In the genomic region with DNA sequence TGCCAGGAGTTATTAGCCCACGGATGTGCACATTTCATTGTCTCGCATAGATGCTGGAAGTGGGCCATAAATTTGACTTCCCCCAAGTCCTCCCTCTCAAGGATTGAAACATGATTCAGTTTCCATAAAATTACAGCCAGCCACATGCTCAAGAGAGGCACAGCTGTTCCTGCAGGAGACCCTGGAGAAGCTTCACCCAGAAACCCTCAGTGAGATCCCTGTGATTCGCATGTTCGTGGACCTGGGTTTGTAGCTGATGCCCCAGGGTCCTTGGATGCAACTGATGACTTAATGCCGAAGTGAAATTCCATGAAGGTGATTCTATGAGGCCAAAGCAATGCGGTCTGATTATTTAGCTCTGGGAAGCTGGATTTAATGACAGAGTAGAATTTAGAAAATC, we compare ENCODE assay signal across 23 cellular contexts. TPM values are rescaled to one million over a fixed set of nuclear protein-coding genes. Genes with fewer than 3 reads are reported as not detected.
A peak's percentile ranks its signal among the peaks of the same experiment; 100 is the strongest.
DNase-seq lines count a peak whose midpoint lies in the region; ATAC-seq and TF ChIP-seq lines count a peak whose summit lies in the region.
"Had no signal": no experiment of that assay in that cellular context is flagged by ENCODE, and none has a peak within 500 bp of the region (broad histone marks: within the 10 kb centered on the region; RNA-seq: fewer than 3 reads in every experiment).

No MANE protein-coding gene starts in this region.

- no peak overlapping the region for H3K4me3 ChIP-seq in AG10803 (ENCODE audit: low read length)
- H3K4me3 ChIP-seq: GM12878 had no signal

- no peak for ATAC-seq in GM19328 (IDR thresholded peaks at IDR 0.05; ENCODE audit: unreplicated experiment)
- ATAC-seq: activated CD4-positive, alpha-beta T cell treated with anti-CD3 and anti-CD28 coated beads for 36 hours; activated T-helper 17 cell treated with anti-CD3 and anti-CD28 coated beads, Interleukin-2, amount 50 U/mL, for 72 hours; GM12878; left colon; Right ventricle myocardium inferior had no signal

- DNase-seq in AG10803 (ENCODE audit: low read depth) (peak; percentile 60), H4 (ENCODE audit: low spot score) (peak; percentile 56), T1000 (lab: John Stamatoyannopoulos, UW) (peak; percentile 23), left kidney (ENCODE audit: low read depth, low spot score) (peak; percentile 72), 8988T (no peak), dedifferentiated amniotic fluid mesenchymal stem cell (ENCODE audit: extremely low spot score) (no peak)
- no peak for DNase-seq in activated CD8-positive, alpha-beta memory T cell treated with anti-CD3 and anti-CD28 coated beads for 24 hours
- DNase-seq: activated CD4-positive, alpha-beta T cell treated with anti-CD3 and anti-CD28 coated beads for 36 hours; COR-L47; dermis blood vessel endothelial cell; GDM1; HCEC 1CT; left colon; midbrain; NCI-H1930; NCI-H526; stimulated activated CD8-positive, alpha-beta memory T cell treated with anti-CD3 and anti-CD28 coated beads, Interleukin-4, amount 100 ng/mL, for 48 hours; substantia nigra had no signal

- TF ChIP-seq CTCF in AG10803 (conservative IDR thresholded peaks at IDR 0.05; ENCODE audit: low read length) = no peak

RNA-seq across cellular contexts. Expression of gene AQP8, which starts 24.7 kb away (rescaled TPM):
- 0.08 and 0.19 TPM in 2 replicates for total RNA-seq in H4 (2014; rRNA removed; shearing (Covaris generic))
- total RNA-seq: activated CD4-positive, alpha-beta T cell treated with anti-CD3 and anti-CD28 coated beads for 36 hours; activated T-helper 17 cell treated with anti-CD3 and anti-CD28 coated beads, Interleukin-2, amount 50 U/mL, for 72 hours; bronchial epithelial cell; dermis blood vessel endothelial cell; GM12878; Right ventricle myocardium inferior had no signal

Comparison
In these comparisons a context has a peak if more than half of its experiments do, and no peak if none do; other contexts are left out.
1. DNase-seq: peak in AG10803 (single experiment), H4 (single experiment), T1000 (single experiment) and left kidney (single experiment); none in 8988T (single experiment), dedifferentiated amniotic fluid mesenchymal stem cell (single experiment) and activated CD8-positive, alpha-beta memory T cell treated with anti-CD3 and anti-CD28 coated beads for 24 hours (single experiment).